ENCODE assay signal across 29 cellular contexts in genomic region chr15:46222861-46223260, GRCh38.
"Had no signal": no experiment of that assay in that cellular context is flagged by ENCODE, and none has a peak within 500 bp of the region (broad histone marks: within the 10 kb centered on the region; RNA-seq: fewer than 3 reads in every experiment).

No MANE protein-coding gene starts in this region.

- DNase-seq: activated B cell treated with CpG ODN at 0.5 μM for 24 hours; activated CD4-positive, alpha-beta T cell treated with anti-CD3 and anti-CD28 coated beads for 1 hour; activated CD4-positive, alpha-beta T cell treated with anti-CD3 and anti-CD28 coated beads, Interleukin-2, amount 10 ng/mL, durations not matched to agents 24 days and 14 days; activated CD4-positive, alpha-beta T cell treated with anti-CD3 and anti-CD28 coated beads, Interleukin-2, amount 50 U/mL, for 48 hours; activated CD8-positive, alpha-beta memory T cell treated with anti-CD3 and anti-CD28 coated beads, Interleukin-2, amount 10 ng/mL, durations not matched to agents 7 days and 5 days; activated effector memory CD4-positive, alpha-beta T cell treated with anti-CD3 and anti-CD28 coated beads, Interleukin-2, amount 50 U/mL, for 16 hours; activated naive CD4-positive, alpha-beta T cell treated with Interleukin-2 at 50 U/mL for 16 hours; activated naive CD8-positive, alpha-beta T cell treated with anti-CD3 and anti-CD28 coated beads, Interleukin-2, amount 50 U/mL, for 24 hours; activated T-cell treated with anti-CD3 and anti-CD28 coated beads, Interleukin-2, amount 50 U/mL, for 4 hours; amniotic stem cell; body of pancreas; central memory CD4-positive, alpha-beta T cell; Karpas-422; MM.1S; NCI-H1105; NCI-H1436; NCI-H1694 treated with DMSO at 0.1 percent for 48 hours; NCI-H2029 treated with DMSO at 0.1 percent for 48 hours; NCI-H446; NCI-H526; NCI-H774; NK-92 treated with Interleukin-12 subunit alpha and Interleukin-12 subunit beta, amount 100 ng/mL, for 24 hours; OCI-M1; SHP77 treated with DMSO at 0.1 percent for 48 hours; T-helper 17 cell; T-helper 9 cell had no signal

- ATAC-seq: activated CD8-positive, alpha-beta memory T cell treated with anti-CD3 and anti-CD28 coated beads, Interleukin-2, amount 10 ng/mL, durations not matched to agents 7 days and 5 days; activated naive CD4-positive, alpha-beta T cell treated with anti-CD3 and anti-CD28 coated beads, Interleukin-2, amount 50 U/mL, for 72 hours; activated naive CD8-positive, alpha-beta T cell treated with anti-CD3 and anti-CD28 coated beads, Interleukin-2, amount 50 U/mL, for 24 hours; activated T-cell treated with anti-CD3 and anti-CD28 coated beads, Interleukin-2, amount 50 U/mL, for 4 hours; body of pancreas; Panc1; T-helper 17 cell had no signal

- H3K27me3 ChIP-seq: ascending aorta, body of pancreas had no signal

- H3K36me3 ChIP-seq: ascending aorta had no signal

- H3K4me1 ChIP-seq: ascending aorta, body of pancreas had no signal

- H3K27ac ChIP-seq: ascending aorta, body of pancreas had no signal

- H3K4me3 ChIP-seq: ascending aorta, body of pancreas had no signal

- H3K9me3 ChIP-seq: ascending aorta, body of pancreas had no signal
